Comparison of ENCODE assay signal across 1 cellular context in the genomic region with DNA sequence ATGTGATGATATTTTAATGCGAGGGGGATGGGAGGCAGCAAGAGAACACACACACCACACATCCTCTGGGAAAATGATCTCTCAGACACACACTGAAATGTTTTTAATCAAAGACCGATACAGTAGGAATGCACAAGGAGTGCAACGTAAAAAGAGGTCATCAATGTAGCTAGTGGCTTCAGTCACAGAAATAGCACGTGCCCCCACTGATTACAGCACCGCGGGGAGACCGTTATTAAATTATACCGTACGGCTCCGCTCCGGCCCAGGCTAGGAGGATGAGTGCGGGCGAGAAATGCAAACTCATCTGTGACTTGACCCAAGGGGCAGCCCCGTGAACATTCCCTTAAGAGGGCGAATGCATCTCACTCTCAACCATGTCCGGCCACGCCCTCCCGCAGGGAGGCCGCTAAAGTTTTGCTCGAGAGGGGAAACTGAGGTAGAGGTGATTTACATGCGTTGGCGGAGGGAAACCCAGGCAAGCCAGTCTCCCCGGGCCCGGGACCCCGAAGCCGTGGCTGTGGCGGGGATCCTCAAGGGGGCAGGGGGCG.
TF ChIP-seq lines count a peak whose summit lies in the region.

No MANE protein-coding gene starts in this region.

TF ChIP-seq in GM23338, 12 proteins besides CTCF, POLR2A, EP300 and RAD21 (continued from another document):
- TF ChIP-seq REST (IDR thresholded peaks at IDR 0.05; ENCODE audit: unreplicated experiment): no peak
- no peak for TF ChIP-seq EZH2 (IDR thresholded peaks at IDR 0.05; ENCODE audit: low read depth, unreplicated experiment)
- no peak for TF ChIP-seq EZH2phosphoT487 (IDR thresholded peaks at IDR 0.05; ENCODE audit: unreplicated experiment)
- TF ChIP-seq POLR2AphosphoS5 (IDR thresholded peaks at IDR 0.05; ENCODE audit: low read depth): no peak
- TF ChIP-seq JUNB (IDR thresholded peaks at IDR 0.05; ENCODE audit: unreplicated experiment): no peak
- TF ChIP-seq ZNF462 (CRISPR knock-in tag; IDR thresholded peaks at IDR 0.05): no peak
- TF ChIP-seq ETS1 (IDR thresholded peaks at IDR 0.05): no peak
